Comparison of ENCODE assay signal across 8 cellular contexts in the genomic region with DNA sequence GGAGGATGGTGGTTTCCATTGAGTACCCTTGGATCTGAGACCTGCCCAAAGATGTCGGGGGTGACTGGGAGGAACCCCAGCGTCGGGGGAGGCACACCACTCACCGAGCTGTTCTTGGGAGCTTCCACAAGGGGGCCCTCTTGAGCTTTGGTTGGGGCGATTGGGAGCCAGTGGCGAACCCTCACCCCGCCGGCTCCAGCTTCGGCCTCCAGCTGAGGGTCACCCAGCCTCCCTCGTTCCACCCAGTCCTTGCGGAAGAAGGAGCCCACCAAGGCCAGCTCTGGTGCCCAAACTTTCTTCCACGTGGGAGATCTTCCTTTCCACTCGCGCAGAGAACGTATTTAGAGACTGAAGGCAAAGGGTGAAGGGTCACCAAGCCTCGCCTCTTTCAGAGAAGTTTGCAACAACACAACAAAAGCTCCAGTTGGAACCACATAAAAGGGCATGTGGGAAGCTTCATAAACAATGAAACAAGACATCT.
A peak's percentile ranks its signal among the peaks of the same experiment; 100 is the strongest.
DNase-seq lines count a peak whose midpoint lies in the region; ATAC-seq, FAIRE-seq and TF ChIP-seq lines count a peak whose summit lies in the region.

No MANE protein-coding gene starts in this region.

- peaks cover 4% of the 10 kb centered on the region for H3K27me3 Mint-ChIP-seq in activated naive CD4-positive, alpha-beta T cell treated with anti-CD3 and anti-CD28 coated beads, Interleukin-2, amount 50 U/mL, for 24 hours

- no peak for FAIRE-seq in GM19239 (lab: Jason Lieb, UNC)

- H3K79me2 ChIP-seq in OCI-LY1 (ENCODE audit: insufficient read depth, low read length) = no peaks in the 10 kb centered on the region

- DNase-seq in iPS DF 6.9 (ENCODE audit: low read depth, low spot score) = peak; percentile 70
- DNase-seq in stimulated activated CD4-positive, alpha-beta T cell treated with anti-CD3 and anti-CD28 coated beads, Interleukin-1b, Interleukin-23, amount 100 ng/mL, for 48 hours = peak; percentile 68
- no peak for DNase-seq in GM19239 (ENCODE audit: insufficient read length, low spot score)
- no peak for DNase-seq in NCI-H1417 treated with DMSO at 0.1 percent for 48 hours (lab: John Stamatoyannopoulos, UW)

- H3K36me3 ChIP-seq in OCI-LY1 (ENCODE audit: insufficient read depth, low read length) (no peaks in the 10 kb centered on the region; the same call in 1 of the 2 replicates), iPS DF 6.9 (ENCODE audit: control insufficient read depth, insufficient read depth, low read length) (no peaks in the 10 kb centered on the region)

- H4K20me1 ChIP-seq in OCI-LY1 (ENCODE audit: insufficient read depth, low read length) = no peaks in the 10 kb centered on the region

- H3K9me3 Mint-ChIP-seq in activated naive CD4-positive, alpha-beta T cell treated with anti-CD3 and anti-CD28 coated beads, Interleukin-2, amount 50 U/mL, for 24 hours = peaks cover 11% of the 10 kb centered on the region

- peak; percentile 57 for TF ChIP-seq CTCF in GM12872 (IDR thresholded peaks at IDR 0.05; ENCODE audit: insufficient read depth, low read depth, low read length)
- TF ChIP-seq CTCF in OCI-LY1 (IDR thresholded peaks at IDR 0.05; ENCODE audit: low read length) = peak; percentile 60

- no peak overlapping the region for H3K27ac ChIP-seq in OCI-LY1 (ENCODE audit: low read depth, low read length, poor library complexity, severe bottlenecking)
- H3K27ac ChIP-seq in iPS DF 6.9 (ENCODE audit: low read length) = no peak overlapping the region

- H3K27me3 ChIP-seq in OCI-LY1 (ENCODE audit: insufficient read depth, low read length) (peaks cover 6% of the 10 kb centered on the region; the same call in 1 of the 2 replicates), iPS DF 6.9 (ENCODE audit: control insufficient read depth, insufficient read depth, low read length) (no peaks in the 10 kb centered on the region)

- H2AFZ ChIP-seq in OCI-LY1 (ENCODE audit: low read length) = no peak overlapping the region

- H3K4me2 ChIP-seq in OCI-LY1 (ENCODE audit: low read length) = no peak overlapping the region

- H3K4me3 ChIP-seq in OCI-LY1 (ENCODE audit: low read depth, low read length, poor library complexity, severe bottlenecking) = no peak overlapping the region
- no peak overlapping the region for H3K4me3 ChIP-seq in iPS DF 6.9 (ENCODE audit: low read length)

- peaks cover 8% of the 10 kb centered on the region for H3K4me1 Mint-ChIP-seq in activated naive CD4-positive, alpha-beta T cell treated with anti-CD3 and anti-CD28 coated beads, Interleukin-2, amount 50 U/mL, for 24 hours

- peaks cover 11% of the 10 kb centered on the region for H3K36me3 Mint-ChIP-seq in activated naive CD4-positive, alpha-beta T cell treated with anti-CD3 and anti-CD28 coated beads, Interleukin-2, amount 50 U/mL, for 24 hours

- H3F3A ChIP-seq in OCI-LY1 (ENCODE audit: insufficient read depth, low read length) = no peaks in the 10 kb centered on the region

- no peaks in the 10 kb centered on the region for H3K9me2 ChIP-seq in OCI-LY1 (ENCODE audit: low read depth, low read length)

- WGBS in iPS DF 6.9 (ENCODE audit: insufficient coverage, insufficient read length) = no CpG with 5 or more reads among the region's 16 CpGs

- ATAC-seq in GM21423 (IDR thresholded peaks at IDR 0.05; ENCODE audit: unreplicated experiment) = no peak

- no peak overlapping the region for H3K27ac Mint-ChIP-seq in activated naive CD4-positive, alpha-beta T cell treated with anti-CD3 and anti-CD28 coated beads, Interleukin-2, amount 50 U/mL, for 24 hours

- peak overlapping the region; percentile 39 for H3K4me3 Mint-ChIP-seq in activated naive CD4-positive, alpha-beta T cell treated with anti-CD3 and anti-CD28 coated beads, Interleukin-2, amount 50 U/mL, for 24 hours

- no peaks in the 10 kb centered on the region for H3K4me1 ChIP-seq in OCI-LY1 (ENCODE audit: insufficient read depth, low read length, severe bottlenecking)
- H3K4me1 ChIP-seq in iPS DF 6.9 (ENCODE audit: control insufficient read depth, insufficient read depth, low read length) = peaks cover 2% of the 10 kb centered on the region; the same call in 1 of the 2 replicates

- H3K9me3 ChIP-seq in OCI-LY1 (ENCODE audit: low read length) = peaks cover 11% of the 10 kb centered on the region
- no peaks in the 10 kb centered on the region for H3K9me3 ChIP-seq in iPS DF 6.9 (ENCODE audit: control insufficient read depth, insufficient read depth, low read length)

- no peak overlapping the region for H3K9ac ChIP-seq in OCI-LY1 (ENCODE audit: low read length)

Comparison
In these comparisons a context has a peak if more than half of its experiments do, and no peak if none do; other contexts are left out.
1. DNase-seq: peak in iPS DF 6.9 (single experiment) and stimulated activated CD4-positive, alpha-beta T cell treated with anti-CD3 and anti-CD28 coated beads, Interleukin-1b, Interleukin-23, amount 100 ng/mL, for 48 hours (single experiment); none in GM19239 (single experiment) and NCI-H1417 treated with DMSO at 0.1 percent for 48 hours (single experiment).